8 cellular contexts compared by ENCODE assay signal in the genomic region with DNA sequence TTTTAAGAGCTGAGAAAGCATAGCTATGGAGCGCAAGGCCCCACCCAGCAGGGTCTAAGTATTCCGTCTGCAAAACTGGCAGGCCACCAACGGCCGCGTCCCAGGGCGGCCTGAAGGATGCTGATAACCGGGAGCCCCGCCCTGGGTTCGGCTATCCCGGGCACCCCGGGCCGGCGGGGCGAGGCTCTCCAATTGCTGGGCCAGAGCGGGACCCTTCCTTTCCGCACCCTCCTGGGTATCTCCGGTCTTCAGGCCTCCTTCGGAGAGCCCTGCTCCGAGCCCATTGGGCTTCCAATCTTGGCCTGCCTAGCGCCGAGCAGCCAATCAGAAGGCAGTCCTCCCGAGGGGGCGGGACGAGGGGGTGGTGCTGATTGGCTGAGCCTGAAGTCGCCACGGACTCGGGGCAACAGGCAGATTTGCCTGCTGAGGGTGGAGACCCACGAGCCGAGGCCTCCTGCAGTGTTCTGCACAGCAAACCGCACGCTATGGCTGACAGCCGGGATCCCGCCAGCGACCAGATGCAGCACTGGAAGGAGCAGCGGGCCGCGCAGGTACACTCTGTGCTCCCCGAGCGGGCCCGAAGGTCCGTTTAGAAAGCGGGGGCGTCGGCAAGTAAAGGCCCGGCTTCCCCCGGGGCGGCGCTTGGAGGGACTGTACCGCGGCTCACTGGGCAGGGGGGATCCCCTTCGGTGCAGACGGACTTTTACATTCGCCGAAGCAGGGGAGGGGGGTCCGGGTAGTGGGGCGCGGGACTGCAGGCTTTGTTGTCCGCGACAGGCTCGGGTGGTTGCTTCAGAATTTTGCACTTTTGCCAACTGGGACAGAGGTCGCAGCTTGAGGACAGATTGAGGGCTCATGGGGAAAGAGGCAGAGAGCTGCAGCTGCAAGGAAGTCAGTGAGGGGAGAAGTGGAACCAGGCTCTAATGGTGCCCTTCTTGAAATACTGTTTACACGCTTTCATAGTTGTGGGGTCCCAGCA. TPM values are rescaled to one million over a fixed set of nuclear protein-coding genes. Genes with fewer than 3 reads are reported as not detected.
DNase-seq lines count a peak whose midpoint lies in the region; ATAC-seq and TF ChIP-seq lines count a peak whose summit lies in the region.

A gene (plus strand): TSS at position 406 of the 979 bp plus-strand sequence. CDS start 80 bp downstream, at position 486.

- H3K14ac ChIP-seq in trophoblast cell (ENCODE audit: low read length) = no peak within 1 kb of the TSS

- TF ChIP-seq CTCF in GM06990 (IDR thresholded peaks at IDR 0.05; ENCODE audit: insufficient read depth, low read length, poor library complexity, severe bottlenecking) (no peak), transverse colon (IDR thresholded peaks at IDR 0.05) (no peak)

- H3K4me1 ChIP-seq in trophoblast cell (ENCODE audit: control insufficient read depth in 1 of 2, insufficient read depth in 2 of 2, low read length in 2 of 2) (peaks cover 0 to 2% of the 10 kb centered on the region in 2 experiments), transverse colon (peaks cover 8 to 37% (median 19%) of the 10 kb centered on the region in 4 donors)

- no peak within 1 kb of the TSS for H2BK5ac ChIP-seq in trophoblast cell (ENCODE audit: low read depth, low read length, poor library complexity)

- no peak within 1 kb of the TSS for H4K12ac ChIP-seq in trophoblast cell (ENCODE audit: low read depth, low read length)

- no peak within 1 kb of the TSS for H3K18ac ChIP-seq in trophoblast cell (ENCODE audit: low read length)

- peak within 1 kb of the TSS; percentile 62 for H2AFZ ChIP-seq in trophoblast cell (ENCODE audit: insufficient read depth, low read length, poor library complexity)

- DNase-seq in GM06990 (ENCODE audit: extremely low read depth, insufficient read length) (peak; percentile 97), NCI-H1048 (lab: John Stamatoyannopoulos, UW) (peak; percentile 92), globus pallidus (ENCODE audit: low spot score) (peak; percentile 97), trophoblast cell (peak; percentile 96 to 97), transverse colon (peak; percentile 99)
- DNase-seq in activated naive CD4-positive, alpha-beta T cell treated with anti-CD3 and anti-CD28 coated beads, Interleukin-2, amount 50 U/mL, for 16 hours = peak; percentile 99

- H3K27ac ChIP-seq in trophoblast cell (ENCODE audit: low read depth, low read length) (no peak within 1 kb of the TSS), transverse colon (peak within 1 kb of the TSS; percentile 93 to 97 (median 96))

- H2BK12ac ChIP-seq in trophoblast cell (ENCODE audit: low read length) = no peak within 1 kb of the TSS

- H4K91ac ChIP-seq in trophoblast cell (ENCODE audit: low read depth, low read length) = no peak within 1 kb of the TSS

- peak; percentile 89 for TF ChIP-seq POLR2A in transverse colon (IDR thresholded peaks at IDR 0.05)

- no peak within 1 kb of the TSS for H4K8ac ChIP-seq in trophoblast cell (ENCODE audit: low read depth, low read length)

- peak within 1 kb of the TSS; percentile 71 for H3K9ac ChIP-seq in trophoblast cell (ENCODE audit: low read length)

- no peaks in the 10 kb centered on the region for H3K9me3 ChIP-seq in trophoblast cell (ENCODE audit: insufficient read depth, low read depth, low read length)
- no peaks in the 10 kb centered on the region for H3K9me3 ChIP-seq in transverse colon

- peak within 1 kb of the TSS; percentile 76 for H3K4me3 ChIP-seq in GM06990 (replicated peaks; ENCODE audit: low read depth, low read length)
- H3K4me3 ChIP-seq in trophoblast cell (ENCODE audit: low read depth, low read length) = peak within 1 kb of the TSS; percentile 90
- peak within 1 kb of the TSS; percentile 70 to 90 (median 86) for H3K4me3 ChIP-seq in transverse colon

- H3K27me3 ChIP-seq in GM06990 (replicated peaks; ENCODE audit: control insufficient read depth, insufficient read depth, low read length) (no peaks in the 10 kb centered on the region), trophoblast cell (ENCODE audit: insufficient read depth, low read length) (no peaks in the 10 kb centered on the region), transverse colon (no peaks in the 10 kb centered on the region)

- H3K4ac ChIP-seq in trophoblast cell (ENCODE audit: low read depth, low read length) = no peak within 1 kb of the TSS

- H3K79me2 ChIP-seq in trophoblast cell (ENCODE audit: control insufficient read depth, insufficient read depth, low read length, poor library complexity) = no peaks in the 10 kb centered on the region

- H3K36me3 ChIP-seq in GM06990 (ENCODE audit: control insufficient read depth, insufficient read depth, low read length) = no peaks in the 10 kb centered on the region; the same call in 1 of the 2 replicates
- H3K36me3 ChIP-seq in trophoblast cell (ENCODE audit: control insufficient read depth in 1 of 2, insufficient read depth in 2 of 2, low read length in 2 of 2) = no peaks in the 10 kb centered on the region
- no peaks in the 10 kb centered on the region for H3K36me3 ChIP-seq in transverse colon

- in situ Hi-C loops in transverse colon (cut with MboI; ENCODE audit: low pct_ligation_motif_present in 1 of 4, low pct_unique_long_range_greater_than_20kb in 1 of 4, low sequenced_read_pairs in 3 of 4) = no loop called here

- H3K23ac ChIP-seq in trophoblast cell (ENCODE audit: low read length) = peak within 1 kb of the TSS; percentile 38

- intact Hi-C loops in transverse colon (cut with DNase I; ENCODE audit: low total_unique reads) = no loop called here

- peak within 1 kb of the TSS; percentile 80 for H3K4me2 ChIP-seq in trophoblast cell (ENCODE audit: low read length)

- no CpG with 5 or more reads among the region's 62 CpGs for WGBS in trophoblast cell (ENCODE audit: extremely low coverage, insufficient coverage, insufficient read length)
- 1% methylated on average over 59 of the region's 62 CpGs; no CpG with 5 or more reads in 1 of the 2 donors for WGBS in transverse colon (ENCODE audit: low coverage in 1 of 2), 2 donors

- peak; percentile 98 for ATAC-seq in HG02588 (IDR thresholded peaks at IDR 0.05; ENCODE audit: unreplicated experiment)
- peak; percentile 99 for ATAC-seq in SK-N-SH treated with all-trans-retinoic acid at 6 μM for 48 hours

- no peak within 1 kb of the TSS for H2AK5ac ChIP-seq in trophoblast cell (ENCODE audit: low read length)

- no peak for TF ChIP-seq EP300 in transverse colon (IDR thresholded peaks at IDR 0.05; ENCODE audit: low read depth)

- no peak within 1 kb of the TSS for H2BK120ac ChIP-seq in trophoblast cell (ENCODE audit: insufficient read depth, low read length, poor library complexity)

- no peaks in the 10 kb centered on the region for H3K79me1 ChIP-seq in trophoblast cell (ENCODE audit: low read length)

TF ChIP-seq in SK-N-SH treated with all-trans-retinoic acid at 6 μM for 48 hours, 23 proteins besides CTCF, POLR2A, EP300 and RAD21:
- no peak for TF ChIP-seq TOX (CRISPR knock-in tag; IDR thresholded peaks at IDR 0.05; ENCODE audit: borderline replicate concordance)
- TF ChIP-seq PPARA (CRISPR knock-in tag; IDR thresholded peaks at IDR 0.05; ENCODE audit: borderline replicate concordance) = peak; percentile 88

RNA-seq across cellular contexts. Expression of the gene that starts here (rescaled TPM):
- 2.6 TPM in 2 replicates for polyA plus RNA-seq in trophoblast cell (2013)
- 100 to 1,000 TPM in 3 of 4 donors, 10 to 100 TPM in 1; 81.2 to 168 (median 133) TPM for total RNA-seq in transverse colon
